Comparison of ENCODE assay signal across 28 cellular contexts in the genomic region with DNA sequence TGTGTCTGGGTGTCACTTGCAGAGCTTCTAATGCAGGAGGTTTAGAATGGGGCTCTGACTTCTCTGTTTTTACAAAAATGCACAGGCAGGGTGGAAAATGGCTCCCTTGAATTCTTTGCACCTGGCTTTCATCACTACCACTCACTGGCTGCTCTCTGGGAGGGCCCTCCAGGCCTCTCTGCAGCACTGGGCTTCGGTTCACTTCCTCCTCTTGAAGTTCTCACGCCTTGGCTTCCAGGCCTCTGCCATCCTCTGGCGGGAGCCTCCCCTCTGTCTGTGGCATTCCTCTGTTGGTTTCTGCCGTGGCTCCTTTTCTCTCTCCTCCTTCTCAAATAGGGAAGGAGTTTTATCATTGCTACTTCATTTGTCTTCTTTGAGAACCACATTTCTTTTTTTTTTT. TPM values are rescaled to one million over a fixed set of nuclear protein-coding genes. Genes with fewer than 3 reads are reported as not detected.
"Had no signal": no experiment of that assay in that cellular context is flagged by ENCODE, and none has a peak within 500 bp of the region (broad histone marks: within the 10 kb centered on the region; RNA-seq: fewer than 3 reads in every experiment).

No MANE protein-coding gene starts in this region.

- H3K27ac Mint-ChIP-seq: activated naive CD8-positive, alpha-beta T cell; natural killer cell treated with Interleukin-12 subunit alpha and Interleukin-12 subunit beta and Interleukin-15 and Interleukin-18, amount 100 ng/mL, for 72 hours had no signal

- H3K36me3 ChIP-seq: esophagus squamous epithelium, heart right ventricle, left ventricle myocardium inferior, right lobe of liver, uterus, WERI-Rb-1 had no signal

- H3K36me3 Mint-ChIP-seq: activated naive CD8-positive, alpha-beta T cell had no signal

- H3K4me1 ChIP-seq: uterus had no signal

- H3K4me3 Mint-ChIP-seq: activated naive CD8-positive, alpha-beta T cell; natural killer cell treated with Interleukin-12 subunit alpha and Interleukin-12 subunit beta and Interleukin-15 and Interleukin-18, amount 100 ng/mL, for 72 hours had no signal

- DNase-seq: activated CD4-positive, alpha-beta T cell treated with anti-CD3 and anti-CD28 coated beads for 48 hours; activated CD4-positive, alpha-beta T cell treated with anti-CD3 and anti-CD28 coated beads, Interleukin-2, amount 50 U/mL, for 48 hours; activated CD8-positive, alpha-beta memory T cell treated with anti-CD3 and anti-CD28 coated beads for 24 hours; activated effector memory CD4-positive, alpha-beta T cell treated with Interleukin-2 at 50 U/mL for 16 hours; activated naive CD4-positive, alpha-beta T cell treated with Interleukin-2 at 50 U/mL for 16 hours; anterior cingulate cortex; dermis blood vessel endothelial cell; effector CD4-positive, alpha-beta T cell; esophagus squamous epithelium; foreskin melanocyte; heart right ventricle; kidney glomerular epithelial cell; left ventricle myocardium inferior; mucosa of descending colon; right lobe of liver; stimulated activated CD4-positive, alpha-beta T cell treated with anti-CD3 and anti-CD28 coated beads, Interleukin-4, amount 100 ng/mL, for 1 hour; stimulated activated naive CD8-positive, alpha-beta T cell treated with anti-CD3 and anti-CD28 coated beads, Interleukin-15, Interleukin-2, amounts not matched to agents 100 U/mL and 50 U/mL, for 24 hours; trophoblast cell; uterus; WERI-Rb-1 had no signal

- H3K4me3 ChIP-seq: esophagus squamous epithelium, heart right ventricle, left ventricle myocardium inferior, lung, mucosa of descending colon, right lobe of liver, testis, uterus had no signal

- H3K27me3 ChIP-seq: right lobe of liver, testis, uterus had no signal

- ATAC-seq: activated CD4-positive, CD25-positive, alpha-beta regulatory T cell treated with anti-CD3 and anti-CD28 coated beads, Interleukin-2, amount 50 U/mL, for 24 hours; heart right ventricle; mucosa of descending colon; natural killer cell treated with Interleukin-12 subunit alpha and Interleukin-12 subunit beta and Interleukin-15 and Interleukin-18, amount 100 ng/mL, for 72 hours; right lobe of liver; stimulated activated naive CD8-positive, alpha-beta T cell treated with anti-CD3 and anti-CD28 coated beads, Interleukin-15, Interleukin-2, amounts not matched to agents 100 U/mL and 50 U/mL, for 24 hours had no signal

- H3K27ac ChIP-seq: esophagus squamous epithelium, heart right ventricle, left ventricle myocardium inferior, right lobe of liver, testis, WERI-Rb-1 had no signal

RNA-seq across cellular contexts. Expression of gene PRLR, which starts 2.8 kb away (rescaled TPM):
- total RNA-seq: bronchial epithelial cell; dermis blood vessel endothelial cell; glomerular endothelial cell; myocyte; natural killer cell treated with Interleukin-12 subunit alpha and Interleukin-12 subunit beta and Interleukin-15 and Interleukin-18, amount 100 ng/mL, for 72 hours had no signal
